1 cellular context compared by ENCODE assay signal in the genomic region with DNA sequence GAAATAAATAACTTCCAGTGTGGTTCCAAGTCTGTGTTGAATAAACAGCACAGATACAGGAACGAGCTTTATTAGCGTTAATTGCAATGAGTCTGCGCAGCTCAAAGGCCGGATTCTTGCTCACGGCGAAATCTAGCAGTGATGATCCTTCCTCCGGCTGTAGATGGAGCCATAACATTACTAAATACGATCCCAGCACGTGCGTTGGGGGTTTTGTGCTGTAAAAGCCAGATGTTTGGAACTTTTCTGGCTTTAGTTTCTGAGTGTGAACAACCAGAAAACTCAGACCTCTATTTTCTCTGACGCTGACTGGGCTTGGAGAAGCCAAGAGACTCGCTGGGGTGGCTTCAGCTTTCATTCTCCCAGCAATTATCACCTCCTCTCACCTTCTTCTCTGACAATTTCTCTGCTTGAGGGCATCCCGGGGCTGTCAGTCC.
TF ChIP-seq lines count a peak whose summit lies in the region.

No MANE protein-coding gene starts in this region.

TF ChIP-seq in HepG2, 621 proteins besides CTCF, POLR2A, EP300 and RAD21 (continued from another document and continues in another):
- TF ChIP-seq, protein P1, sequence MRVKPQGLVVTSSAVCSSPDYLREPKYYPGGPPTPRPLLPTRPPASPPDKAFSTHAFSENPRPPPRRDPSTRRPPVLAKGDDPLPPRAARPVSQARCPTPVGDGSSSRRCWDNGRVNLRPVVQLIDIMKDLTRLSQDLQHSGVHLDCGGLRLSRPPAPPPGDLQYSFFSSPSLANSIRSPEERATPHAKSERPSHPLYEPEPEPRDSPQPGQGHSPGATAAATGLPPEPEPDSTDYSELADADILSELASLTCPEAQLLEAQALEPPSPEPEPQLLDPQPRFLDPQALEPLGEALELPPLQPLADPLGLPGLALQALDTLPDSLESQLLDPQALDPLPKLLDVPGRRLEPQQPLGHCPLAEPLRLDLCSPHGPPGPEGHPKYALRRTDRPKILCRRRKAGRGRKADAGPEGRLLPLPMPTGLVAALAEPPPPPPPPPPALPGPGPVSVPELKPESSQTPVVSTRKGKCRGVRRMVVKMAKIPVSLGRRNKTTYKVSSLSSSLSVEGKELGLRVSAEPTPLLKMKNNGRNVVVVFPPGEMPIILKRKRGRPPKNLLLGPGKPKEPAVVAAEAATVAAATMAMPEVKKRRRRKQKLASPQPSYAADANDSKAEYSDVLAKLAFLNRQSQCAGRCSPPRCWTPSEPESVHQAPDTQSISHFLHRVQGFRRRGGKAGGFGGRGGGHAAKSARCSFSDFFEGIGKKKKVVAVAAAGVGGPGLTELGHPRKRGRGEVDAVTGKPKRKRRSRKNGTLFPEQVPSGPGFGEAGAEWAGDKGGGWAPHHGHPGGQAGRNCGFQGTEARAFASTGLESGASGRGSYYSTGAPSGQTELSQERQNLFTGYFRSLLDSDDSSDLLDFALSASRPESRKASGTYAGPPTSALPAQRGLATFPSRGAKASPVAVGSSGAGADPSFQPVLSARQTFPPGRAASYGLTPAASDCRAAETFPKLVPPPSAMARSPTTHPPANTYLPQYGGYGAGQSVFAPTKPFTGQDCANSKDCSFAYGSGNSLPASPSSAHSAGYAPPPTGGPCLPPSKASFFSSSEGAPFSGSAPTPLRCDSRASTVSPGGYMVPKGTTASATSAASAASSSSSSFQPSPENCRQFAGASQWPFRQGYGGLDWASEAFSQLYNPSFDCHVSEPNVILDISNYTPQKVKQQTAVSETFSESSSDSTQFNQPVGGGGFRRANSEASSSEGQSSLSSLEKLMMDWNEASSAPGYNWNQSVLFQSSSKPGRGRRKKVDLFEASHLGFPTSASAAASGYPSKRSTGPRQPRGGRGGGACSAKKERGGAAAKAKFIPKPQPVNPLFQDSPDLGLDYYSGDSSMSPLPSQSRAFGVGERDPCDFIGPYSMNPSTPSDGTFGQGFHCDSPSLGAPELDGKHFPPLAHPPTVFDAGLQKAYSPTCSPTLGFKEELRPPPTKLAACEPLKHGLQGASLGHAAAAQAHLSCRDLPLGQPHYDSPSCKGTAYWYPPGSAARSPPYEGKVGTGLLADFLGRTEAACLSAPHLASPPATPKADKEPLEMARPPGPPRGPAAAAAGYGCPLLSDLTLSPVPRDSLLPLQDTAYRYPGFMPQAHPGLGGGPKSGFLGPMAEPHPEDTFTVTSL (CRISPR knock-in tag; IDR thresholded peaks at IDR 0.05; ENCODE audit: borderline replicate concordance): no peak
- TF ChIP-seq SIX4 (CRISPR knock-in tag; IDR thresholded peaks at IDR 0.05): 0 out of 2 replicates have a peak, but pooled peaks have one; percentile 19
- TF ChIP-seq ZNF350 (CRISPR knock-in tag; IDR thresholded peaks at IDR 0.05; ENCODE audit: borderline replicate concordance, low read depth): 0 out of 2 replicates have a peak, but pooled peaks have one; percentile 28
- TF ChIP-seq KDM2A (CRISPR knock-in tag; IDR thresholded peaks at IDR 0.05; ENCODE audit: borderline replicate concordance, low read depth): 0 out of 2 replicates have a peak, but pooled peaks have one; percentile 42
- no peak for TF ChIP-seq DR1 (CRISPR knock-in tag; IDR thresholded peaks at IDR 0.05)
- 0 out of 2 replicates have a peak, but pooled peaks have one; percentile 15 for TF ChIP-seq CEBPG (CRISPR knock-in tag; IDR thresholded peaks at IDR 0.05)
- TF ChIP-seq FOXC1 (CRISPR knock-in tag; IDR thresholded peaks at IDR 0.05; ENCODE audit: borderline replicate concordance): no peak
- TF ChIP-seq SMC3 (IDR thresholded peaks at IDR 0.05; ENCODE audit: low read length): peak; percentile 75
- 0 out of 2 replicates have a peak, but pooled peaks have one; percentile 37 for TF ChIP-seq ZNF83 (CRISPR knock-in tag; IDR thresholded peaks at IDR 0.05; ENCODE audit: borderline replicate concordance)
- TF ChIP-seq HNF4A (CRISPR knock-in tag; IDR thresholded peaks at IDR 0.05): peak; percentile 24; the same call in 1 of the 2 replicates
- 0 out of 2 replicates have a peak, but pooled peaks have one; percentile 22 for TF ChIP-seq TBX2 (CRISPR knock-in tag; IDR thresholded peaks at IDR 0.05; ENCODE audit: borderline replicate concordance)
- TF ChIP-seq ZNF44 (CRISPR knock-in tag; IDR thresholded peaks at IDR 0.05): 0 out of 2 replicates have a peak, but pooled peaks have one; percentile 46
- TF ChIP-seq KLF16 (CRISPR knock-in tag; IDR thresholded peaks at IDR 0.05): 0 out of 4 replicates have a peak, but pooled peaks of 1 of the 2 experiments have one; percentile 52
- 0 out of 2 replicates have a peak, but pooled peaks have one; percentile 75 for TF ChIP-seq ZNF136 (CRISPR knock-in tag; IDR thresholded peaks at IDR 0.05; ENCODE audit: low read depth)
- TF ChIP-seq ZNF274 (CRISPR knock-in tag; IDR thresholded peaks at IDR 0.05): 0 out of 2 replicates have a peak, but pooled peaks have one; percentile 38
- peak; percentile 97 for TF ChIP-seq STAG1 (CRISPR knock-in tag; IDR thresholded peaks at IDR 0.05)
- no peak for TF ChIP-seq HCFC1 (IDR thresholded peaks at IDR 0.05; ENCODE audit: low read depth, low read length)
- peak; percentile 16; the same call in 1 of the 2 replicates for TF ChIP-seq ETV6 (CRISPR knock-in tag; conservative IDR thresholded peaks at IDR 0.05)
- TF ChIP-seq CBX5 (CRISPR knock-in tag; IDR thresholded peaks at IDR 0.05; ENCODE audit: borderline replicate concordance): peak; percentile 28; the same call in 1 of the 2 replicates
- TF ChIP-seq RBM22 (optimal IDR thresholded peaks at IDR 0.05; ENCODE audit: low read length): no peak
- TF ChIP-seq ZNF329 (CRISPR knock-in tag; IDR thresholded peaks at IDR 0.05; ENCODE audit: low read depth): no peak
- 0 out of 2 replicates have a peak, but pooled peaks have one; percentile 52 for TF ChIP-seq GATAD2A (CRISPR knock-in tag; IDR thresholded peaks at IDR 0.05)
- TF ChIP-seq, protein P2, sequence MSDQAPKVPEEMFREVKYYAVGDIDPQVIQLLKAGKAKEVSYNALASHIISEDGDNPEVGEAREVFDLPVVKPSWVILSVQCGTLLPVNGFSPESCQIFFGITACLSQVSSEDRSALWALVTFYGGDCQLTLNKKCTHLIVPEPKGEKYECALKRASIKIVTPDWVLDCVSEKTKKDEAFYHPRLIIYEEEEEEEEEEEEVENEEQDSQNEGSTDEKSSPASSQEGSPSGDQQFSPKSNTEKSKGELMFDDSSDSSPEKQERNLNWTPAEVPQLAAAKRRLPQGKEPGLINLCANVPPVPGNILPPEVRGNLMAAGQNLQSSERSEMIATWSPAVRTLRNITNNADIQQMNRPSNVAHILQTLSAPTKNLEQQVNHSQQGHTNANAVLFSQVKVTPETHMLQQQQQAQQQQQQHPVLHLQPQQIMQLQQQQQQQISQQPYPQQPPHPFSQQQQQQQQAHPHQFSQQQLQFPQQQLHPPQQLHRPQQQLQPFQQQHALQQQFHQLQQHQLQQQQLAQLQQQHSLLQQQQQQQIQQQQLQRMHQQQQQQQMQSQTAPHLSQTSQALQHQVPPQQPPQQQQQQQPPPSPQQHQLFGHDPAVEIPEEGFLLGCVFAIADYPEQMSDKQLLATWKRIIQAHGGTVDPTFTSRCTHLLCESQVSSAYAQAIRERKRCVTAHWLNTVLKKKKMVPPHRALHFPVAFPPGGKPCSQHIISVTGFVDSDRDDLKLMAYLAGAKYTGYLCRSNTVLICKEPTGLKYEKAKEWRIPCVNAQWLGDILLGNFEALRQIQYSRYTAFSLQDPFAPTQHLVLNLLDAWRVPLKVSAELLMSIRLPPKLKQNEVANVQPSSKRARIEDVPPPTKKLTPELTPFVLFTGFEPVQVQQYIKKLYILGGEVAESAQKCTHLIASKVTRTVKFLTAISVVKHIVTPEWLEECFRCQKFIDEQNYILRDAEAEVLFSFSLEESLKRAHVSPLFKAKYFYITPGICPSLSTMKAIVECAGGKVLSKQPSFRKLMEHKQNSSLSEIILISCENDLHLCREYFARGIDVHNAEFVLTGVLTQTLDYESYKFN (CRISPR knock-in tag; conservative IDR thresholded peaks at IDR 0.05): 0 out of 2 replicates have a peak, but pooled peaks have one; percentile 17
- TF ChIP-seq, protein P3, sequence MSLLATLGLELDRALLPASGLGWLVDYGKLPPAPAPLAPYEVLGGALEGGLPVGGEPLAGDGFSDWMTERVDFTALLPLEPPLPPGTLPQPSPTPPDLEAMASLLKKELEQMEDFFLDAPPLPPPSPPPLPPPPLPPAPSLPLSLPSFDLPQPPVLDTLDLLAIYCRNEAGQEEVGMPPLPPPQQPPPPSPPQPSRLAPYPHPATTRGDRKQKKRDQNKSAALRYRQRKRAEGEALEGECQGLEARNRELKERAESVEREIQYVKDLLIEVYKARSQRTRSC (CRISPR knock-in tag; IDR thresholded peaks at IDR 0.05; ENCODE audit: low read depth): peak; percentile 53; the same call in 1 of the 2 replicates
- TF ChIP-seq, protein P4, sequence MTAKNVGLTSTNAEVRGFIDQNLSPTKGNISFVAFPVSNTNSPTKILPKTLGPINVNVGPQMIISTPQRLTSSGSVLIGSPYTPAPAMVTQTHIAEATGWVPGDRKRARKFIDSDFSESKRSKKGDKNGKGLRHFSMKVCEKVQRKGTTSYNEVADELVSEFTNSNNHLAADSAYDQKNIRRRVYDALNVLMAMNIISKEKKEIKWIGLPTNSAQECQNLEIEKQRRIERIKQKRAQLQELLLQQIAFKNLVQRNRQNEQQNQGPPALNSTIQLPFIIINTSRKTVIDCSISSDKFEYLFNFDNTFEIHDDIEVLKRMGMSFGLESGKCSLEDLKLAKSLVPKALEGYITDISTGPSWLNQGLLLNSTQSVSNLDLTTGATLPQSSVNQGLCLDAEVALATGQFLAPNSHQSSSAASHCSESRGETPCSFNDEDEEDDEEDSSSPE (CRISPR knock-in tag; IDR thresholded peaks at IDR 0.05): peak; percentile 67
- no peak for TF ChIP-seq ZNF619 (CRISPR knock-in tag; IDR thresholded peaks at IDR 0.05)
- TF ChIP-seq, protein P5, sequence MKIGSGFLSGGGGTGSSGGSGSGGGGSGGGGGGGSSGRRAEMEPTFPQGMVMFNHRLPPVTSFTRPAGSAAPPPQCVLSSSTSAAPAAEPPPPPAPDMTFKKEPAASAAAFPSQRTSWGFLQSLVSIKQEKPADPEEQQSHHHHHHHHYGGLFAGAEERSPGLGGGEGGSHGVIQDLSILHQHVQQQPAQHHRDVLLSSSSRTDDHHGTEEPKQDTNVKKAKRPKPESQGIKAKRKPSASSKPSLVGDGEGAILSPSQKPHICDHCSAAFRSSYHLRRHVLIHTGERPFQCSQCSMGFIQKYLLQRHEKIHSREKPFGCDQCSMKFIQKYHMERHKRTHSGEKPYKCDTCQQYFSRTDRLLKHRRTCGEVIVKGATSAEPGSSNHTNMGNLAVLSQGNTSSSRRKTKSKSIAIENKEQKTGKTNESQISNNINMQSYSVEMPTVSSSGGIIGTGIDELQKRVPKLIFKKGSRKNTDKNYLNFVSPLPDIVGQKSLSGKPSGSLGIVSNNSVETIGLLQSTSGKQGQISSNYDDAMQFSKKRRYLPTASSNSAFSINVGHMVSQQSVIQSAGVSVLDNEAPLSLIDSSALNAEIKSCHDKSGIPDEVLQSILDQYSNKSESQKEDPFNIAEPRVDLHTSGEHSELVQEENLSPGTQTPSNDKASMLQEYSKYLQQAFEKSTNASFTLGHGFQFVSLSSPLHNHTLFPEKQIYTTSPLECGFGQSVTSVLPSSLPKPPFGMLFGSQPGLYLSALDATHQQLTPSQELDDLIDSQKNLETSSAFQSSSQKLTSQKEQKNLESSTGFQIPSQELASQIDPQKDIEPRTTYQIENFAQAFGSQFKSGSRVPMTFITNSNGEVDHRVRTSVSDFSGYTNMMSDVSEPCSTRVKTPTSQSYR (CRISPR knock-in tag; IDR thresholded peaks at IDR 0.05; ENCODE audit: borderline replicate concordance): peak; percentile 71
- peak; percentile 34; the same call in 1 of the 2 replicates for TF ChIP-seq ZMYM4 (CRISPR knock-in tag; IDR thresholded peaks at IDR 0.05)
- 0 out of 2 replicates have a peak, but pooled peaks have one; percentile 65 for TF ChIP-seq ZNF383 (CRISPR knock-in tag; IDR thresholded peaks at IDR 0.05; ENCODE audit: borderline replicate concordance)
- TF ChIP-seq SALL1 (CRISPR knock-in tag; IDR thresholded peaks at IDR 0.05): 0 out of 2 replicates have a peak, but pooled peaks have one; percentile 30
- no peak for TF ChIP-seq NR2F6 (IDR thresholded peaks at IDR 0.05)
- TF ChIP-seq NR2F6 (CRISPR knock-in tag; IDR thresholded peaks at IDR 0.05): peak; percentile 22; the same call in 1 of the 2 replicates
- 0 out of 2 replicates have a peak, but pooled peaks have one; percentile 41 for TF ChIP-seq KMT2B (CRISPR knock-in tag; IDR thresholded peaks at IDR 0.05)
- peak; percentile 60; the same call in 1 of the 2 replicates for TF ChIP-seq ZNF614 (CRISPR knock-in tag; IDR thresholded peaks at IDR 0.05; ENCODE audit: borderline replicate concordance)
- 0 out of 2 replicates have a peak, but pooled peaks have one; percentile 20 for TF ChIP-seq ETV5 (CRISPR knock-in tag; IDR thresholded peaks at IDR 0.05; ENCODE audit: borderline replicate concordance)
- TF ChIP-seq, protein P6, sequence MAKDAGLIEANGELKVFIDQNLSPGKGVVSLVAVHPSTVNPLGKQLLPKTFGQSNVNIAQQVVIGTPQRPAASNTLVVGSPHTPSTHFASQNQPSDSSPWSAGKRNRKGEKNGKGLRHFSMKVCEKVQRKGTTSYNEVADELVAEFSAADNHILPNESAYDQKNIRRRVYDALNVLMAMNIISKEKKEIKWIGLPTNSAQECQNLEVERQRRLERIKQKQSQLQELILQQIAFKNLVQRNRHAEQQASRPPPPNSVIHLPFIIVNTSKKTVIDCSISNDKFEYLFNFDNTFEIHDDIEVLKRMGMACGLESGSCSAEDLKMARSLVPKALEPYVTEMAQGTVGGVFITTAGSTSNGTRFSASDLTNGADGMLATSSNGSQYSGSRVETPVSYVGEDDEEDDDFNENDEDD (CRISPR knock-in tag; IDR thresholded peaks at IDR 0.05; ENCODE audit: borderline replicate concordance): peak; percentile 78; the same call in 1 of the 2 replicates
- TF ChIP-seq SOX5 (CRISPR knock-in tag; IDR thresholded peaks at IDR 0.05; ENCODE audit: borderline replicate concordance): peak; percentile 44; the same call in 1 of the 2 replicates
- no peak for TF ChIP-seq NFKB2 (CRISPR knock-in tag; IDR thresholded peaks at IDR 0.05; ENCODE audit: borderline replicate concordance)
- TF ChIP-seq ZNF33B (CRISPR knock-in tag; IDR thresholded peaks at IDR 0.05): 0 out of 2 replicates have a peak, but pooled peaks have one; percentile 81
- peak; percentile 71; the same call in 1 of the 2 replicates for TF ChIP-seq ZNF510 (CRISPR knock-in tag; IDR thresholded peaks at IDR 0.05; ENCODE audit: low read depth)
- TF ChIP-seq ZBTB7B (CRISPR knock-in tag; IDR thresholded peaks at IDR 0.05): 0 out of 2 replicates have a peak, but pooled peaks have one; percentile 24
- peak; percentile 36 for TF ChIP-seq ERF (CRISPR knock-in tag; IDR thresholded peaks at IDR 0.05)
- TF ChIP-seq, protein P7, sequence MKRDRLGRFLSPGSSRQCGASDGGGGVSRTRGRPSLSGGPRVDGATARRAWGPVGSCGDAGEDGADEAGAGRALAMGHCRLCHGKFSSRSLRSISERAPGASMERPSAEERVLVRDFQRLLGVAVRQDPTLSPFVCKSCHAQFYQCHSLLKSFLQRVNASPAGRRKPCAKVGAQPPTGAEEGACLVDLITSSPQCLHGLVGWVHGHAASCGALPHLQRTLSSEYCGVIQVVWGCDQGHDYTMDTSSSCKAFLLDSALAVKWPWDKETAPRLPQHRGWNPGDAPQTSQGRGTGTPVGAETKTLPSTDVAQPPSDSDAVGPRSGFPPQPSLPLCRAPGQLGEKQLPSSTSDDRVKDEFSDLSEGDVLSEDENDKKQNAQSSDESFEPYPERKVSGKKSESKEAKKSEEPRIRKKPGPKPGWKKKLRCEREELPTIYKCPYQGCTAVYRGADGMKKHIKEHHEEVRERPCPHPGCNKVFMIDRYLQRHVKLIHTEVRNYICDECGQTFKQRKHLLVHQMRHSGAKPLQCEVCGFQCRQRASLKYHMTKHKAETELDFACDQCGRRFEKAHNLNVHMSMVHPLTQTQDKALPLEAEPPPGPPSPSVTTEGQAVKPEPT (CRISPR knock-in tag; IDR thresholded peaks at IDR 0.05; ENCODE audit: low read depth): no peak
- TF ChIP-seq ZNF451 (CRISPR knock-in tag; IDR thresholded peaks at IDR 0.05): no peak
- TF ChIP-seq SOX6 (IDR thresholded peaks at IDR 0.05): no peak
- 0 out of 2 replicates have a peak, but pooled peaks have one; percentile 43 for TF ChIP-seq SOX6 (CRISPR knock-in tag; IDR thresholded peaks at IDR 0.05)
